18 cellular contexts compared by ENCODE assay signal in genomic region chr2:226665306-226665831, GRCh38.
A peak's percentile ranks its signal among the peaks of the same experiment; 100 is the strongest.
DNase-seq lines count a peak whose midpoint lies in the region; ATAC-seq, FAIRE-seq and TF ChIP-seq lines count a peak whose summit lies in the region.
"Had no signal": no experiment of that assay in that cellular context is flagged by ENCODE, and none has a peak within 500 bp of the region (broad histone marks: within the 10 kb centered on the region; RNA-seq: fewer than 3 reads in every experiment).

No MANE protein-coding gene starts in this region.

- in situ Hi-C loops in HepG2 (cut with HindIII; ENCODE audit: extremely low pct_ligation_motif_present, low pct_unique_long_range_greater_than_20kb) = no loop called here

- H3K9me3 ChIP-seq in HepG2 (ENCODE audit: low read length) (no peaks in the 10 kb centered on the region), right lobe of liver (no peaks in the 10 kb centered on the region), HCT116 (ENCODE audit: control insufficient read depth in 1 of 2, insufficient read depth in 1 of 2, low read depth in 1 of 2, low read length in 2 of 2) (no peaks in the 10 kb centered on the region)

- H3K4me3 ChIP-seq in HepG2 (replicated peaks in 1 of 3; ENCODE audit: insufficient read depth in 1 of 3, low read depth in 2 of 3, low read length in 3 of 3) (no peak overlapping the region), right lobe of liver (no peak overlapping the region), HCT116 (replicated peaks in 1 of 2; ENCODE audit: low read depth in 1 of 2, low read length in 2 of 2) (no peak overlapping the region), fibroblast of mammary gland (ENCODE audit: control insufficient read depth, low read depth, low read length) (no peak overlapping the region)
- H3K4me3 ChIP-seq: GM12878, GM23338 had no signal

- CTCF ChIA-PET in HepG2 (lab: Yijun Ruan, JAX; ENCODE audit: low intra/inter-chr PET ratio, low total read pairs) = no interaction called here
- CTCF ChIA-PET in HCT116 (lab: Charles Lee) = no interaction called here

- intact Hi-C loops in HepG2 (cut with micrococcal nuclease; ENCODE audit: unreplicated experiment) (no loop called here), right lobe of liver (cut with DNase I) (loop anchor here in 1 of 2 donors (10.0 kb wide), 1 partner anchor 129 kb away; the partner anchor contains the start of gene IRS1), HCT116 (cut with micrococcal nuclease) (no loop called here)

- H3K9ac ChIP-seq in HepG2 (ENCODE audit: insufficient read depth, low read depth, low read length) = no peak overlapping the region
- H3K9ac ChIP-seq in HCT116 (ENCODE audit: low read length) = 0 out of 2 replicates have a peak overlapping the region, but pooled peaks have one; percentile 22

- no peak for TF ChIP-seq EP300 in HepG2 (IDR thresholded peaks at IDR 0.05; ENCODE audit: low read depth in 2 of 2, low read length in 2 of 2)
- no peak for TF ChIP-seq EP300 in HepG2 (CRISPR knock-in tag; IDR thresholded peaks at IDR 0.05; ENCODE audit: borderline replicate concordance)

- no peak overlapping the region for H3K4me2 ChIP-seq in HepG2 (ENCODE audit: low read depth, low read length)
- H3K4me2 ChIP-seq in HCT116 (ENCODE audit: low read length) = no peak overlapping the region
- H3K4me2 ChIP-seq: GM23338 had no signal

- TF ChIP-seq CTCF in HepG2 (CRISPR knock-in tag; IDR thresholded peaks at IDR 0.05) (no peak), right lobe of liver (IDR thresholded peaks at IDR 0.05) (no peak), HCT116 (IDR thresholded peaks at IDR 0.05 in 2 of 3, conservative IDR thresholded peaks at IDR 0.05 in 1 of 3; ENCODE audit: borderline replicate concordance in 1 of 3, insufficient read depth in 1 of 3, low read depth in 2 of 3, low read length in 2 of 3) (no peak), fibroblast of mammary gland (conservative IDR thresholded peaks at IDR 0.05; ENCODE audit: control insufficient read depth, insufficient read depth, low read depth, low read length) (no peak)

- TF ChIP-seq RAD21 in HepG2 (CRISPR knock-in tag; IDR thresholded peaks at IDR 0.05) (no peak), HCT116 (IDR thresholded peaks at IDR 0.05; ENCODE audit: low read depth) (no peak)

- no peaks in the 10 kb centered on the region for H3K79me2 ChIP-seq in HepG2 (ENCODE audit: insufficient read depth, low read length)
- peaks cover 26% of the 10 kb centered on the region for H3K79me2 ChIP-seq in HCT116 (ENCODE audit: insufficient read depth, low read length)

- no peaks in the 10 kb centered on the region for H3K9me2 ChIP-seq in HCT116 (ENCODE audit: insufficient read depth)

- H3K4me1 Mint-ChIP-seq in T-helper 2 cell treated with Interferon-gamma antibody and Interleukin-4, amounts not matched to agents 5 μg/mL and 100 μg/mL, for 36 hours (ENCODE audit: low read depth) = no peaks in the 10 kb centered on the region
- H3K4me1 Mint-ChIP-seq: GM23338, IgD-negative memory B cell had no signal

- no peak overlapping the region for H2AFZ ChIP-seq in HepG2 (ENCODE audit: low read length)
- H2AFZ ChIP-seq in HCT116 (ENCODE audit: low read depth, low read length, poor library complexity, severe bottlenecking) = no peak overlapping the region
- H2AFZ ChIP-seq: GM23338 had no signal

- H3K36me3 ChIP-seq in HepG2 (replicated peaks in 1 of 2; ENCODE audit: control insufficient read depth in 1 of 2, insufficient read depth in 2 of 2, low read length in 2 of 2) (no peaks in the 10 kb centered on the region), right lobe of liver (no peaks in the 10 kb centered on the region), HCT116 (ENCODE audit: control insufficient read depth in 1 of 2, insufficient read depth in 2 of 2, low read length in 2 of 2) (peaks cover 0 to 12% of the 10 kb centered on the region in 2 experiments; a peak in 1 of 4 replicates)

- BruUV-seq in HepG2 (replicated peaks; lab: Mats Ljungman, UMichigan) (no TSS peak), HCT116 (replicated peaks; lab: Mats Ljungman, UMichigan) (no TSS peak)

- H3K27ac Mint-ChIP-seq in T-helper 2 cell treated with Interferon-gamma antibody and Interleukin-4, amounts not matched to agents 5 μg/mL and 100 μg/mL, for 36 hours = no peak overlapping the region
- H3K27ac Mint-ChIP-seq: CD14-positive monocyte; CD8-positive, alpha-beta T cell; GM23338 had no signal

- no peak overlapping the region for H3K4me3 Mint-ChIP-seq in T-helper 2 cell treated with Interferon-gamma antibody and Interleukin-4, amounts not matched to agents 5 μg/mL and 100 μg/mL, for 36 hours
- H3K4me3 Mint-ChIP-seq: CD8-positive, alpha-beta T cell; GM23338; IgD-negative memory B cell had no signal

- ATAC-seq in HepG2 (no peak), right lobe of liver (no peak), HCT116 (no peak)
- ATAC-seq: CD8-positive, alpha-beta T cell; GM12878; GM23338 had no signal

- RAD21 ChIA-PET in HCT116 (lab: Charles Lee; ENCODE audit: low non-redundant PET in 1 of 2, low total read pairs in 2 of 2, uncharacterized antibody in 2 of 2, unreplicated experiment in 2 of 2) = no interaction called here

- no peaks in the 10 kb centered on the region for H3K27me3 ChIP-seq in HepG2 (ENCODE audit: control insufficient read depth in 1 of 2, insufficient read depth in 2 of 2, low read length in 2 of 2)
- no peaks in the 10 kb centered on the region for H3K27me3 ChIP-seq in right lobe of liver
- no peaks in the 10 kb centered on the region for H3K27me3 ChIP-seq in HCT116 (ENCODE audit: insufficient read depth, low read length)

- DNase-seq in HepG2 (ENCODE audit: low spot score) (no peak), right lobe of liver (no peak), HCT116 (ENCODE audit: low read depth, low spot score) (no peak), fibroblast of mammary gland (ENCODE audit: low read depth) (peak; percentile 57), UCSD-AML1 (lab: John Stamatoyannopoulos, UW; ENCODE audit: unreplicated experiment) (no peak), NCI-H345 (lab: John Stamatoyannopoulos, UW) (no peak), DMS114 treated with DMSO at 0.1 percent for 48 hours (lab: John Stamatoyannopoulos, UW; ENCODE audit: unreplicated experiment) (no peak)
- no peak for DNase-seq in T-helper 2 cell treated with Interferon-gamma antibody and Interleukin-4, amounts not matched to agents 5 μg/mL and 100 μg/mL, for 36 hours (ENCODE audit: low spot score)
- DNase-seq: ACHN; CD8-positive, alpha-beta T cell; COR-L47; DMS53; H7 had no signal

- TF ChIP-seq POLR2A in HepG2 (IDR thresholded peaks at IDR 0.05; ENCODE audit: insufficient read depth in 1 of 2, low read depth in 2 of 2, low read length in 2 of 2) = no peak
- TF ChIP-seq POLR2A in right lobe of liver (IDR thresholded peaks at IDR 0.05) = no peak
- TF ChIP-seq POLR2A in HCT116 (IDR thresholded peaks at IDR 0.05; ENCODE audit: borderline replicate concordance, extremely low read depth, insufficient read depth, insufficient read length) = no peak

- WGBS in HepG2 (ENCODE audit: low lambda C conversion rate) = 36% methylated on average over 3 of the region's 3 CpGs
- 74% methylated on average over 3 of the region's 3 CpGs for WGBS in right lobe of liver (ENCODE audit: insufficient coverage, low coverage, low lambda C conversion rate, missing lambda C conversion rate)

- H3K4me1 ChIP-seq in HepG2 (ENCODE audit: insufficient read depth, low read length) (peaks cover 29% of the 10 kb centered on the region), right lobe of liver (peaks cover 0 to 18% (median under 1%) of the 10 kb centered on the region in 4 donors), HCT116 (ENCODE audit: control insufficient read depth in 1 of 2, insufficient read depth in 2 of 2, low read length in 2 of 2) (peaks cover 70 to 88% of the 10 kb centered on the region in 2 experiments)

- H3K27ac ChIP-seq in HepG2 (ENCODE audit: extremely low read length, insufficient read depth, low read length) (no peak overlapping the region), right lobe of liver (no peak overlapping the region), HCT116 (ENCODE audit: low read depth, low read length) (peak overlapping the region; percentile 98)

- no peaks in the 10 kb centered on the region for H3K36me3 Mint-ChIP-seq in T-helper 2 cell treated with Interferon-gamma antibody and Interleukin-4, amounts not matched to agents 5 μg/mL and 100 μg/mL, for 36 hours (ENCODE audit: low read depth)
- H3K36me3 Mint-ChIP-seq: CD14-positive monocyte; CD8-positive, alpha-beta T cell had no signal

- POLR2A ChIA-PET in HepG2 (lab: Yijun Ruan, JAX) (no interaction called here), HCT116 (lab: Charles Lee) (no interaction called here)

- no peaks in the 10 kb centered on the region for H4K20me1 ChIP-seq in HepG2 (ENCODE audit: insufficient read depth, low read length)
- H4K20me1 ChIP-seq in HCT116 (ENCODE audit: insufficient read depth) = no peaks in the 10 kb centered on the region

- peaks cover 51% of the 10 kb centered on the region for H3K27me3 Mint-ChIP-seq in T-helper 2 cell treated with Interferon-gamma antibody and Interleukin-4, amounts not matched to agents 5 μg/mL and 100 μg/mL, for 36 hours (ENCODE audit: low read depth)

- FAIRE-seq in HepG2 (lab: Jason Lieb, UNC) = no peak
- FAIRE-seq: D721Med, GM12878 had no signal

- H3K9me3 Mint-ChIP-seq in T-helper 2 cell treated with Interferon-gamma antibody and Interleukin-4, amounts not matched to agents 5 μg/mL and 100 μg/mL, for 36 hours = no peaks in the 10 kb centered on the region
- H3K9me3 Mint-ChIP-seq: CD8-positive, alpha-beta T cell; GM23338 had no signal

TF ChIP-seq in HepG2, 621 proteins besides CTCF, POLR2A, EP300 and RAD21 (continues in another document):
- TF ChIP-seq SOX6 (IDR thresholded peaks at IDR 0.05) (0 out of 2 replicates have a peak, but pooled peaks have one; percentile 41), SOX6 (CRISPR knock-in tag; IDR thresholded peaks at IDR 0.05) (no peak)

TF ChIP-seq in HCT116, 20 proteins besides CTCF, POLR2A, EP300 and RAD21 (continues in another document):
- TF ChIP-seq ATF3 (IDR thresholded peaks at IDR 0.05) = no peak
- TF ChIP-seq MAX (IDR thresholded peaks at IDR 0.05) = no peak
- TF ChIP-seq CBX3 (IDR thresholded peaks at IDR 0.05; ENCODE audit: low read depth) = no peak
- no peak for TF ChIP-seq CEBPB (IDR thresholded peaks at IDR 0.05; ENCODE audit: low read depth)
- no peak for TF ChIP-seq ZFX (IDR thresholded peaks at IDR 0.05)
- TF ChIP-seq TCF7L2 (IDR thresholded peaks at IDR 0.05; ENCODE audit: borderline replicate concordance, extremely low read depth, insufficient read depth, insufficient read length) = no peak
- TF ChIP-seq YY1 (IDR thresholded peaks at IDR 0.05; ENCODE audit: extremely low read depth, insufficient replicate concordance, low read depth, low read length) = no peak
